ENCODE assay signal across 1 cellular context in genomic region chr19:10228925-10229324, GRCh38.
TF ChIP-seq lines count a peak whose summit lies in the region.

No MANE protein-coding gene starts in this region.

TF ChIP-seq in endothelial cell of umbilical vein, 7 proteins besides CTCF, POLR2A, EP300 and RAD21 (continued from another document):
- no peak for TF ChIP-seq POLR2AphosphoS5 (IDR thresholded peaks at IDR 0.05; ENCODE audit: insufficient read depth, low read depth, low read length)
